In the genomic region with DNA sequence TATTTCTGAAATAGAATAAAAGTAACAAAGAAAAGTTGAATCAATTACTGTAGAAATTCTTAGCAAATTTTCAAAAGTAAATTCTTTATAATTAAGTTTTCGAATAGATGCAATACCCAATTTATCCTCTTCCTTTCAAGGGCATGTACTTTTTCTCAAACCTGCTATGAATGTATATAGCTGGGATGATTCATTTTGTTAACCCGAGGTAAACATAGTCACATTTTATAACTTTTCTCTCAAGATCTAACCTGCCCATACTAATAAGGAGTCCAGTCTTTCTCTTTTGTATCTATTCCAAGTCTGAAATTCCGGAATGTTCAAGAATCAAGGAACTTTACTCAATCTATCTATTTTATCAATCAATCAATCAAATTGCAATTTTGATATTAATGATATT, we compare ENCODE assay signal across 20 cellular contexts.
DNase-seq lines count a peak whose midpoint lies in the region; ATAC-seq, FAIRE-seq and TF ChIP-seq lines count a peak whose summit lies in the region.
"Had no signal": no experiment of that assay in that cellular context is flagged by ENCODE, and none has a peak within 500 bp of the region (broad histone marks: within the 10 kb centered on the region; RNA-seq: fewer than 3 reads in every experiment).

No MANE protein-coding gene starts in this region.

- CTCF ChIA-PET in PC-3 (lab: Charles Lee) = no interaction called here

- POLR2A ChIA-PET in PC-3 (lab: Charles Lee; ENCODE audit: unreplicated experiment) = interaction anchor here (0.6 kb wide), 1 partner anchor 164 kb away, joined by 4 read pairs; no protein-coding TSS in a partner anchor

- H3K9me3 ChIP-seq in PC-3 (ENCODE audit: low read length) = no peaks in the 10 kb centered on the region
- H3K9me3 ChIP-seq in kidney (ENCODE audit: control insufficient read depth in 1 of 2, low read length in 2 of 2) = no peaks in the 10 kb centered on the region
- H3K9me3 ChIP-seq in small intestine (ENCODE audit: control insufficient read depth, low read depth) = no peaks in the 10 kb centered on the region
- H3K9me3 ChIP-seq: A549; BLaER1 treated with 17β-estradiol and CSF1 and Interleukin-3, amounts not matched to agents 10 nM and 100 nM; Caco-2 had no signal

- no peaks in the 10 kb centered on the region for H3F3A ChIP-seq in PC-3 (ENCODE audit: low read length, unreplicated experiment)

- no peak for TF ChIP-seq CTCF in PC-3 (conservative IDR thresholded peaks at IDR 0.05; ENCODE audit: low read depth, low read length)
- TF ChIP-seq CTCF in kidney (IDR thresholded peaks at IDR 0.05; ENCODE audit: borderline replicate concordance, extremely low read depth, insufficient read depth) = no peak

- DNase-seq in PC-3 (peak; percentile 44), kidney (no peak), small intestine (no peak), SW480 (ENCODE audit: low spot score) (no peak), NCI-H226 (no peak)
- DNase-seq: AML-193; Caco-2; Calu3; CD4-positive, alpha-beta T cell; CD8-positive, alpha-beta T cell; DMS79 treated with DMSO at 0.1 percent for 48 hours; GF-D8 had no signal

- H3K36me3 ChIP-seq in PC-3 (ENCODE audit: low read depth, low read length) = no peaks in the 10 kb centered on the region
- no peaks in the 10 kb centered on the region for H3K36me3 ChIP-seq in kidney (ENCODE audit: control insufficient read depth in 1 of 2, insufficient read depth in 2 of 2, low read length in 2 of 2)
- H3K36me3 ChIP-seq in small intestine (ENCODE audit: control insufficient read depth in 2 of 2, insufficient read depth in 2 of 2, low read length in 2 of 2) = no peaks in the 10 kb centered on the region
- H3K36me3 ChIP-seq: BLaER1 treated with 17β-estradiol and CSF1 and Interleukin-3, amounts not matched to agents 10 nM and 100 nM had no signal

- H3K27ac ChIP-seq in PC-3 (ENCODE audit: low read length) = no peak overlapping the region
- no peak overlapping the region for H3K27ac ChIP-seq in kidney (ENCODE audit: low read depth in 2 of 2, low read length in 2 of 2)
- H3K27ac ChIP-seq in small intestine (ENCODE audit: low read depth in 1 of 2, low read length in 1 of 2) = no peak overlapping the region
- H3K27ac ChIP-seq: 22Rv1; A549; BLaER1 treated with 17β-estradiol and CSF1 and Interleukin-3, amounts not matched to agents 10 nM and 100 nM; C4-2B had no signal

- H3K9me2 ChIP-seq in PC-3 (replicated peaks; ENCODE audit: low read length) = no peaks in the 10 kb centered on the region

- intact Hi-C loops in PC-3 (cut with micrococcal nuclease) (loop anchor here (10.0 kb wide), 1 partner anchor 371 kb away; no protein-coding TSS in a partner anchor), kidney (cut with DNase I) (no loop called here)

- no TSS peak for BruUV-seq in PC-3 (replicated peaks; lab: Mats Ljungman, UMichigan)

- FAIRE-seq in kidney (lab: Jason Lieb, UNC) = peak; percentile 46
- peak; percentile 49 for FAIRE-seq in small intestine (lab: Jason Lieb, UNC)
- FAIRE-seq: A549, D721Med, G401.6, GM12891, GM19239 had no signal

- H3K9ac ChIP-seq in PC-3 (ENCODE audit: low read length) (no peak overlapping the region), kidney (ENCODE audit: low read length in 2 of 2) (no peak overlapping the region)
- H3K9ac ChIP-seq: BLaER1 treated with 17β-estradiol and CSF1 and Interleukin-3, amounts not matched to agents 10 nM and 100 nM had no signal

- no peak overlapping the region for H2AFZ ChIP-seq in PC-3 (ENCODE audit: low read length)

- H3K27me3 ChIP-seq in PC-3 (ENCODE audit: low read length) (no peaks in the 10 kb centered on the region), small intestine (ENCODE audit: control insufficient read depth in 2 of 2, insufficient read depth in 2 of 2, low read length in 2 of 2) (no peaks in the 10 kb centered on the region)
- H3K27me3 ChIP-seq: BLaER1 treated with 17β-estradiol and CSF1 and Interleukin-3, amounts not matched to agents 10 nM and 100 nM had no signal

- 66 to 77% (median 74%) methylated on average over 3 of the region's 3 CpGs for WGBS in small intestine, 3 donors

- no peaks in the 10 kb centered on the region for H3K79me2 ChIP-seq in PC-3 (ENCODE audit: low read length)

- no peaks in the 10 kb centered on the region for H3K4me1 ChIP-seq in PC-3 (ENCODE audit: insufficient read depth, low read length)
- H3K4me1 ChIP-seq in kidney (ENCODE audit: control insufficient read depth in 1 of 2, insufficient read depth in 1 of 2, low read depth in 1 of 2, low read length in 2 of 2) = no peaks in the 10 kb centered on the region
- no peaks in the 10 kb centered on the region for H3K4me1 ChIP-seq in small intestine (ENCODE audit: control insufficient read depth in 2 of 2, insufficient read depth in 1 of 2, low read depth in 1 of 2, low read length in 1 of 2)
- H3K4me1 ChIP-seq: A549; BLaER1 treated with 17β-estradiol and CSF1 and Interleukin-3, amounts not matched to agents 10 nM and 100 nM; Caco-2 had no signal

- H4K20me1 ChIP-seq in PC-3 (ENCODE audit: low read length) = no peaks in the 10 kb centered on the region
- H4K20me1 ChIP-seq: BLaER1 treated with 17β-estradiol and CSF1 and Interleukin-3, amounts not matched to agents 10 nM and 100 nM had no signal

- ATAC-seq in PC-3 = peak; percentile 99
- ATAC-seq: A549; CD8-positive, alpha-beta T cell had no signal

- H3K4me3 ChIP-seq in PC-3 (ENCODE audit: low read length) (no peak overlapping the region), kidney (ENCODE audit: low read length in 2 of 2) (no peak overlapping the region), small intestine (ENCODE audit: low read depth in 1 of 2, low read length in 2 of 2) (no peak overlapping the region)
- H3K4me3 ChIP-seq: A549; BLaER1 treated with 17β-estradiol and CSF1 and Interleukin-3, amounts not matched to agents 10 nM and 100 nM had no signal

- H3K4me2 ChIP-seq in PC-3 (ENCODE audit: low read length) = no peak overlapping the region
- H3K4me2 ChIP-seq: A549; BLaER1 treated with 17β-estradiol and CSF1 and Interleukin-3, amounts not matched to agents 10 nM and 100 nM had no signal
